ENCODE assay signal across 1 cellular context in genomic region chrX:1420371-1420770, GRCh38.
TF ChIP-seq lines count a peak whose summit lies in the region.

No MANE protein-coding gene starts in this region.

TF ChIP-seq in WTC11, 78 proteins besides CTCF, POLR2A, EP300 and RAD21 (continued from another document):
- TF ChIP-seq FOXP4 (CRISPR knock-in tag; IDR thresholded peaks at IDR 0.05) (no peak), NFYB (CRISPR knock-in tag; conservative IDR thresholded peaks at IDR 0.05; ENCODE audit: low read depth) (no peak), JAZF1 (CRISPR knock-in tag; IDR thresholded peaks at IDR 0.05) (no peak), ZSCAN18 (CRISPR knock-in tag; IDR thresholded peaks at IDR 0.05) (no peak)
TF ChIP-seq in WTC11: peak in this region for 3.
